Comparison of ENCODE assay signal across 38 cellular contexts in the genomic region with DNA sequence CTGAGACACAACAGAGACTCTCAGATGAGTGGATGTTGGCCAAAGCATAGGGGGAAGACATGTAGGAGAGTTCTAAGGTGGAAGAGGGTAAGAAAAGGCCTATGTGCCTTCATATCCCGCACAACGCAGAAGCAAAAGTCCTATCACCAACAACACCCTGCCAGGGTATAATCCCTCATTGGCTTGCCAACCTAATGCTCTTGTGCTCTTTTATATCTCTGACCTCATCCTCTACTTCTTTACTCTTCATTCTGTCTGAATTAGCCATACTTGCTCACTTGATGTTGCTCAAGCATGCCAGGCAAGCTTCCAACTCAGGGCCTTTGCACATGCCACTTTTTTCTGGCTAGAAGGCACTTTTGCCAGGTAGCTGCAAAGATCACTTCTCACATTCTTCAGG. TPM values are rescaled to one million over a fixed set of nuclear protein-coding genes. Genes with fewer than 3 reads are reported as not detected.
"Had no signal": no experiment of that assay in that cellular context is flagged by ENCODE, and none has a peak within 500 bp of the region (broad histone marks: within the 10 kb centered on the region; RNA-seq: fewer than 3 reads in every experiment).

No MANE protein-coding gene starts in this region.

- DNase-seq: activated effector memory CD4-positive, alpha-beta T cell treated with anti-CD3 and anti-CD28 coated beads, Interleukin-2, amount 50 U/mL, for 16 hours; activated effector memory CD4-positive, alpha-beta T cell treated with Interleukin-2 at 50 U/mL for 16 hours; activated gamma-delta T cell; activated gamma-delta T cell treated with Interleukin-2 at 50 U/mL for 16 hours; activated naive CD4-positive, alpha-beta T cell; activated naive CD4-positive, alpha-beta T cell treated with anti-CD3 and anti-CD28 coated beads for 36 hours; activated naive CD4-positive, alpha-beta T cell treated with anti-CD3 and anti-CD28 coated beads, Interleukin-2, amount 10 ng/mL, durations not matched to agents 7 days and 5 days; activated naive CD4-positive, alpha-beta T cell treated with anti-CD3 and anti-CD28 coated beads, Interleukin-2, amount 50 U/mL, for 16 hours; activated naive CD4-positive, alpha-beta T cell treated with Interleukin-2 at 50 U/mL for 16 hours; activated naive CD8-positive, alpha-beta T cell treated with anti-CD3 and anti-CD28 coated beads for 36 hours; activated naive CD8-positive, alpha-beta T cell treated with anti-CD3 and anti-CD28 coated beads, Interleukin-2, amount 10 ng/mL, durations not matched to agents 7 days and 5 days; activated naive CD8-positive, alpha-beta T cell treated with anti-CD3 and anti-CD28 coated beads, Interleukin-2, amount 50 U/mL, for 24 hours; activated T-cell treated with anti-CD3 and anti-CD28 coated beads for 4 hours; activated T-cell treated with anti-CD3 and anti-CD28 coated beads, Interleukin-2, amount 50 U/mL, for 1 hour; activated T-cell treated with anti-CD3 and anti-CD28 coated beads, Interleukin-2, amount 50 U/mL, for 24 hours; activated T-cell treated with anti-CD3 and anti-CD28 coated beads, Interleukin-2, amount 50 U/mL, for 4 hours; activated T-cell treated with anti-CD3 and anti-CD28 coated beads, Interleukin-2, amount 50 U/mL, for 48 hours; activated T-cell treated with anti-CD3 and anti-CD28 coated beads, Interleukin-2, amount 50 U/mL, for 72 hours; adrenal gland; amniotic stem cell; amygdala; anterior cingulate cortex; aorta; body of pancreas; brain microvascular endothelial cell; caudate nucleus; central memory CD4-positive, alpha-beta T cell; cerebellar nuclear complex had no signal

- H3K27ac ChIP-seq: adrenal gland, ascending aorta, body of pancreas, brain microvascular endothelial cell, breast epithelium, cardiac muscle cell had no signal

- H3K4me1 Mint-ChIP-seq: activated naive CD4-positive, alpha-beta T cell treated with anti-CD3 and anti-CD28 coated beads, Interleukin-2, amount 10 ng/mL, durations not matched to agents 7 days and 5 days; activated naive CD4-positive, alpha-beta T cell treated with anti-CD3 and anti-CD28 coated beads, Interleukin-2, amount 50 U/mL, for 24 hours; activated naive CD8-positive, alpha-beta T cell treated with anti-CD3 and anti-CD28 coated beads for 36 hours; activated naive CD8-positive, alpha-beta T cell treated with anti-CD3 and anti-CD28 coated beads, Interleukin-2, amount 10 ng/mL, durations not matched to agents 7 days and 5 days; activated naive CD8-positive, alpha-beta T cell treated with anti-CD3 and anti-CD28 coated beads, Interleukin-2, amount 50 U/mL, for 24 hours; activated T-helper 17 cell treated with anti-CD3 and anti-CD28 coated beads, Interleukin-2, amount 50 U/mL, for 72 hours; central memory CD8-positive, alpha-beta T cell had no signal

- ATAC-seq: activated naive CD4-positive, alpha-beta T cell treated with anti-CD3 and anti-CD28 coated beads, Interleukin-2, amount 50 U/mL, for 72 hours; activated naive CD8-positive, alpha-beta T cell treated with anti-CD3 and anti-CD28 coated beads, Interleukin-2, amount 50 U/mL, for 24 hours; activated T-cell treated with anti-CD3 and anti-CD28 coated beads, Interleukin-2, amount 50 U/mL, for 4 hours; activated T-cell treated with anti-CD3 and anti-CD28 coated beads, Interleukin-2, amount 50 U/mL, for 72 hours; activated T-helper 17 cell treated with anti-CD3 and anti-CD28 coated beads, Interleukin-2, amount 50 U/mL, for 72 hours; body of pancreas had no signal

- H3K4me3 Mint-ChIP-seq: activated naive CD4-positive, alpha-beta T cell treated with anti-CD3 and anti-CD28 coated beads for 36 hours; activated naive CD4-positive, alpha-beta T cell treated with anti-CD3 and anti-CD28 coated beads, Interleukin-2, amount 10 ng/mL, durations not matched to agents 7 days and 5 days; activated naive CD4-positive, alpha-beta T cell treated with anti-CD3 and anti-CD28 coated beads, Interleukin-2, amount 50 U/mL, for 24 hours; activated naive CD8-positive, alpha-beta T cell; activated naive CD8-positive, alpha-beta T cell treated with anti-CD3 and anti-CD28 coated beads for 36 hours; activated naive CD8-positive, alpha-beta T cell treated with anti-CD3 and anti-CD28 coated beads, Interleukin-2, amount 10 ng/mL, durations not matched to agents 7 days and 5 days; activated naive CD8-positive, alpha-beta T cell treated with anti-CD3 and anti-CD28 coated beads, Interleukin-2, amount 50 U/mL, for 24 hours; activated T-cell treated with anti-CD3 and anti-CD28 coated beads, Interleukin-2, amount 50 U/mL, for 24 hours; activated T-cell treated with anti-CD3 and anti-CD28 coated beads, Interleukin-2, amount 50 U/mL, for 4 hours; activated T-cell treated with anti-CD3 and anti-CD28 coated beads, Interleukin-2, amount 50 U/mL, for 72 hours; activated T-helper 1 cell treated with anti-CD3 and anti-CD28 coated beads, Interleukin-12 subunit alpha, Interleukin-12 subunit beta, Interleukin-2, Interleukin-4 antibody, amounts not matched to agents 30 ng/mL and 10 ng/mL and 1 ng/mL, durations not matched to agents 14 hours and 24 hours and 36 hours; activated T-helper 17 cell treated with anti-CD3 and anti-CD28 coated beads, Interleukin-2, amount 50 U/mL, for 72 hours; brain; central memory CD8-positive, alpha-beta T cell had no signal

- H3K4me3 ChIP-seq: adrenal gland, ascending aorta, body of pancreas, breast epithelium, cardiac muscle cell had no signal

- H3K27ac Mint-ChIP-seq: activated naive CD4-positive, alpha-beta T cell treated with anti-CD3 and anti-CD28 coated beads for 36 hours; activated naive CD4-positive, alpha-beta T cell treated with anti-CD3 and anti-CD28 coated beads, Interleukin-2, amount 10 ng/mL, durations not matched to agents 7 days and 5 days; activated naive CD4-positive, alpha-beta T cell treated with anti-CD3 and anti-CD28 coated beads, Interleukin-2, amount 50 U/mL, for 24 hours; activated naive CD4-positive, alpha-beta T cell treated with anti-CD3 and anti-CD28 coated beads, Interleukin-2, amount 50 U/mL, for 72 hours; activated naive CD8-positive, alpha-beta T cell; activated naive CD8-positive, alpha-beta T cell treated with anti-CD3 and anti-CD28 coated beads for 36 hours; activated naive CD8-positive, alpha-beta T cell treated with anti-CD3 and anti-CD28 coated beads, Interleukin-2, amount 10 ng/mL, durations not matched to agents 7 days and 5 days; activated naive CD8-positive, alpha-beta T cell treated with anti-CD3 and anti-CD28 coated beads, Interleukin-2, amount 50 U/mL, for 24 hours; activated T-cell treated with anti-CD3 and anti-CD28 coated beads, Interleukin-2, amount 50 U/mL, for 24 hours; activated T-cell treated with anti-CD3 and anti-CD28 coated beads, Interleukin-2, amount 50 U/mL, for 72 hours; activated T-helper 1 cell treated with anti-CD3 and anti-CD28 coated beads, Interleukin-12 subunit alpha, Interleukin-12 subunit beta, Interleukin-2, Interleukin-4 antibody, amounts not matched to agents 30 ng/mL and 10 ng/mL and 1 ng/mL, durations not matched to agents 14 hours and 24 hours and 36 hours; activated T-helper 17 cell treated with anti-CD3 and anti-CD28 coated beads, Interleukin-2, amount 50 U/mL, for 72 hours; brain had no signal

- H3K9me3 ChIP-seq: adrenal gland, ascending aorta, body of pancreas, breast epithelium had no signal

- H3K4me1 ChIP-seq: ascending aorta, breast epithelium had no signal

- H3K36me3 ChIP-seq: adrenal gland, ascending aorta, brain microvascular endothelial cell, breast epithelium, cardiac muscle cell had no signal

- H3K27me3 ChIP-seq: adrenal gland, ascending aorta, body of pancreas, brain microvascular endothelial cell, cardiac muscle cell had no signal

- H3K9me3 Mint-ChIP-seq: activated naive CD4-positive, alpha-beta T cell treated with anti-CD3 and anti-CD28 coated beads for 36 hours; activated naive CD4-positive, alpha-beta T cell treated with anti-CD3 and anti-CD28 coated beads, Interleukin-2, amount 10 ng/mL, durations not matched to agents 7 days and 5 days; activated naive CD4-positive, alpha-beta T cell treated with anti-CD3 and anti-CD28 coated beads, Interleukin-2, amount 50 U/mL, for 24 hours; activated naive CD8-positive, alpha-beta T cell treated with anti-CD3 and anti-CD28 coated beads for 36 hours; activated naive CD8-positive, alpha-beta T cell treated with anti-CD3 and anti-CD28 coated beads, Interleukin-2, amount 10 ng/mL, durations not matched to agents 7 days and 5 days; activated naive CD8-positive, alpha-beta T cell treated with anti-CD3 and anti-CD28 coated beads, Interleukin-2, amount 50 U/mL, for 24 hours; activated T-cell treated with anti-CD3 and anti-CD28 coated beads, Interleukin-2, amount 50 U/mL, for 24 hours; activated T-cell treated with anti-CD3 and anti-CD28 coated beads, Interleukin-2, amount 50 U/mL, for 4 hours; activated T-cell treated with anti-CD3 and anti-CD28 coated beads, Interleukin-2, amount 50 U/mL, for 72 hours; activated T-helper 1 cell treated with anti-CD3 and anti-CD28 coated beads, Interleukin-12 subunit alpha, Interleukin-12 subunit beta, Interleukin-2, Interleukin-4 antibody, amounts not matched to agents 30 ng/mL and 10 ng/mL and 1 ng/mL, durations not matched to agents 14 hours and 24 hours and 36 hours; activated T-helper 17 cell treated with anti-CD3 and anti-CD28 coated beads, Interleukin-2, amount 50 U/mL, for 72 hours; brain; central memory CD8-positive, alpha-beta T cell had no signal

- H3K36me3 Mint-ChIP-seq: activated naive CD4-positive, alpha-beta T cell treated with anti-CD3 and anti-CD28 coated beads, Interleukin-2, amount 10 ng/mL, durations not matched to agents 7 days and 5 days; activated naive CD4-positive, alpha-beta T cell treated with anti-CD3 and anti-CD28 coated beads, Interleukin-2, amount 50 U/mL, for 24 hours; activated naive CD4-positive, alpha-beta T cell treated with anti-CD3 and anti-CD28 coated beads, Interleukin-2, amount 50 U/mL, for 72 hours; activated naive CD8-positive, alpha-beta T cell; activated naive CD8-positive, alpha-beta T cell treated with anti-CD3 and anti-CD28 coated beads for 36 hours; activated naive CD8-positive, alpha-beta T cell treated with anti-CD3 and anti-CD28 coated beads, Interleukin-2, amount 10 ng/mL, durations not matched to agents 7 days and 5 days; brain had no signal

RNA-seq across cellular contexts. Expression of gene RNF150, which starts 59.3 kb away (rescaled TPM):
- total RNA-seq: activated naive CD4-positive, alpha-beta T cell treated with anti-CD3 and anti-CD28 coated beads for 36 hours; activated naive CD8-positive, alpha-beta T cell treated with anti-CD3 and anti-CD28 coated beads, Interleukin-2, amount 10 ng/mL, durations not matched to agents 7 days and 5 days; activated T-helper 1 cell treated with anti-CD3 and anti-CD28 coated beads, Interleukin-12 subunit alpha, Interleukin-12 subunit beta, Interleukin-2, Interleukin-4 antibody, amounts not matched to agents 30 ng/mL and 10 ng/mL and 1 ng/mL, durations not matched to agents 14 hours and 24 hours and 36 hours had no signal
